ENCODE assay signal across 1 cellular context in the genomic region with DNA sequence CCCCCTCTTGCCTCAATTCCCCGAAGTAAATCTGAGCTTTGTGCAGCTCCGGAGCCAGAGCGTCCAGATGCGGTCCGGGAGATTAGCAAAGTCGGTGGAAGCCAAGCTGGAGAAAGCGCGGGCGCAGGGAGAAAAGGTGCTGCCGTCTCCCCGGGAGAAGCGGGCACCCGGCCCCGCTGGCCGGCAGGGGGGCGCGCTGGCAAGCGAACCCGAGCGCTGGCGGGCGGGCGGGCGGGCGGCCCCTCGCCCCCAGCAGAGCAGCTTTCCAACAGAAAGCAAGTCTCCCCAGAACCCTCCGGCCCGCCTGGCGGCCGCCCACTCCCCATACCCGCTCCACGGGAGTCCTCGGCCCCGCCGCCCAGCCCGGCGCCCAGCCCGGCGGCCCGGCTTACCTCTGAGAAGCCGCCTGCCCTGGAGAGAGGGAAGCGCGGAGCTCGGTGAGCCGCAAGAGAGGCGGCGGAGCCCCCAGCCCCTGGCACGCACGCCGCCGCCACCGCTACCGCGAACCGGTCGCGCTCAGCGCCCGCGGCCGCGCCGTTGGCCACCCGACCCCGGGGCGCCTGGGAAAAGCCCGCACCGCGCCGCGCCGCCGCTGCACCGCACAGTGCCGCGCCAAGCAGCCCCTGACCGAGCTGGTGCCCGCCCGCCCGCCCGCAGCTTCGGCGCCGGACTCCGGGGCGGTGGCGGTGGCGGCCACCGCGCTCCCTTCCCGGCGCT.
TF ChIP-seq lines count a peak whose summit lies in the region.

No MANE protein-coding gene starts in this region.

TF ChIP-seq in endothelial cell of umbilical vein, 7 proteins besides CTCF, POLR2A, EP300 and RAD21:
- TF ChIP-seq, protein P1, sequence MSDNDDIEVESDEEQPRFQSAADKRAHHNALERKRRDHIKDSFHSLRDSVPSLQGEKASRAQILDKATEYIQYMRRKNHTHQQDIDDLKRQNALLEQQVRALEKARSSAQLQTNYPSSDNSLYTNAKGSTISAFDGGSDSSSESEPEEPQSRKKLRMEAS (IDR thresholded peaks at IDR 0.05; ENCODE audit: insufficient read depth, insufficient read length) = no peak
- no peak for TF ChIP-seq GATA2 (IDR thresholded peaks at IDR 0.05; ENCODE audit: insufficient read depth, insufficient read length, low read depth, low read length)
- no peak for TF ChIP-seq FOS (IDR thresholded peaks at IDR 0.05; ENCODE audit: borderline replicate concordance, insufficient read depth, low read length)
- TF ChIP-seq EZH2 (IDR thresholded peaks at IDR 0.05; ENCODE audit: borderline replicate concordance, low read depth, low read length, severe bottlenecking) = no peak
- TF ChIP-seq JUN (IDR thresholded peaks at IDR 0.05; ENCODE audit: borderline replicate concordance, insufficient read depth, insufficient read length, low read depth) = no peak
- no peak for TF ChIP-seq POLR2AphosphoS5 (IDR thresholded peaks at IDR 0.05; ENCODE audit: insufficient read depth, low read depth, low read length)
- TF ChIP-seq MYC (IDR thresholded peaks at IDR 0.05; ENCODE audit: low read depth, low read length) = no peak
